8 cellular contexts compared by ENCODE assay signal in genomic region chr15:58957101-58957973, GRCh38. TPM values are rescaled to one million over a fixed set of nuclear protein-coding genes. Genes with fewer than 3 reads are reported as not detected.
DNase-seq lines count a peak whose midpoint lies in the region; ATAC-seq and TF ChIP-seq lines count a peak whose summit lies in the region.

No MANE protein-coding gene starts in this region.

- H3K4me1 Mint-ChIP-seq in T-helper 17 cell = peaks cover 7% of the 10 kb centered on the region

- peak; percentile 48 for DNase-seq in DMS53 treated with DMSO at 0.1 percent for 48 hours (lab: John Stamatoyannopoulos, UW; ENCODE audit: unreplicated experiment)
- DNase-seq in HAP-1 (ENCODE audit: low spot score in 2 of 2) = peak; percentile 82 to 85
- DNase-seq in NCI-H2029 (lab: John Stamatoyannopoulos, UW) = peak; percentile 13
- DNase-seq in T-helper 17 cell = peak; percentile 15 to 43 (median 16)
- peak; percentile 39 for DNase-seq in amniotic epithelial cell (ENCODE audit: low read depth)
- DNase-seq in hepatocyte (ENCODE audit: low spot score) = peak; percentile 68
- peak; percentile 19 for DNase-seq in stimulated activated CD4-positive, alpha-beta T cell treated with anti-CD3 and anti-CD28 coated beads, Interleukin-12 subunit alpha, Interleukin-12 subunit beta, amount 100 ng/mL, for 4 hours

- no peaks in the 10 kb centered on the region for H3K36me3 Mint-ChIP-seq in T-helper 17 cell (ENCODE audit: low read depth)

- H3K4me3 ChIP-seq in HAP-1 = no peak overlapping the region
- no peak overlapping the region for H3K4me3 ChIP-seq in hepatocyte

- peak; percentile 67 for TF ChIP-seq CTCF in hepatocyte (IDR thresholded peaks at IDR 0.05; ENCODE audit: poor library complexity)

- H4K20me1 ChIP-seq in hepatocyte (ENCODE audit: insufficient read depth, poor library complexity, severe bottlenecking) = no peaks in the 10 kb centered on the region

- WGBS in hepatocyte (ENCODE audit: low lambda C conversion rate, missing lambda C conversion rate) = 40% methylated on average over 8 of the region's 8 CpGs

- H3K9me3 ChIP-seq in HAP-1 (no peaks in the 10 kb centered on the region), T-helper 17 cell (ENCODE audit: control insufficient read depth, low read length, poor library complexity, severe bottlenecking) (no peaks in the 10 kb centered on the region), hepatocyte (ENCODE audit: low read depth) (no peaks in the 10 kb centered on the region)

- H3K36me3 ChIP-seq in HAP-1 (replicated peaks) (no peaks in the 10 kb centered on the region), hepatocyte (replicated peaks; ENCODE audit: insufficient read depth, low read depth) (no peaks in the 10 kb centered on the region)

- ATAC-seq in T-helper 17 cell (peak; percentile 99), GM18873 (IDR thresholded peaks at IDR 0.05; ENCODE audit: low FRiP score, unreplicated experiment) (no peak)

- H3K4me2 ChIP-seq in hepatocyte = no peak overlapping the region

- H3K4me1 ChIP-seq in HAP-1 (no peaks in the 10 kb centered on the region), hepatocyte (ENCODE audit: insufficient read depth) (no peaks in the 10 kb centered on the region)

- no peak overlapping the region for H3K27ac Mint-ChIP-seq in T-helper 17 cell

- H3K27ac ChIP-seq in hepatocyte = no peak overlapping the region

- in situ Hi-C loops in HAP-1 (cut with MboI; ENCODE audit: low sequenced_read_pairs) = no loop called here

- no peaks in the 10 kb centered on the region for H3K79me2 ChIP-seq in hepatocyte

- H3K27me3 Mint-ChIP-seq in T-helper 17 cell = no peaks in the 10 kb centered on the region

- no peaks in the 10 kb centered on the region for H3K27me3 ChIP-seq in HAP-1 (ENCODE audit: low read depth)
- H3K27me3 ChIP-seq in hepatocyte = no peaks in the 10 kb centered on the region

- H3K9me2 ChIP-seq in hepatocyte (replicated peaks; ENCODE audit: insufficient read depth) = no peaks in the 10 kb centered on the region

- H3K4me3 Mint-ChIP-seq in T-helper 17 cell = peak overlapping the region; percentile 55

- no peak overlapping the region for H2AFZ ChIP-seq in hepatocyte

RNA-seq across cellular contexts. Expression of gene SLTM, which starts 23.9 kb away (rescaled TPM):
- total RNA-seq in T-helper 17 cell = 100 to 1,000 TPM; 174 to 209 TPM
- 70.7 and 73.0 TPM in 2 replicates for total RNA-seq in hepatocyte
- polyA plus RNA-seq in hepatocyte = 75.0 and 85.4 TPM in 2 replicates

RNA-seq across cellular contexts. Expression of gene RNF111, which starts 30.1 kb away (rescaled TPM):
- 10 to 100 TPM; 41.3 to 41.8 TPM for total RNA-seq in T-helper 17 cell
- 18.9 and 22.1 TPM in 2 replicates for total RNA-seq in hepatocyte
- 10.0 and 11.3 TPM in 2 replicates for polyA plus RNA-seq in hepatocyte

Comparison
In these comparisons a context has a peak if more than half of its experiments do, and no peak if none do; other contexts are left out.
1. DNase-seq: peak in every context shown above with its lines; median percentile 84 in HAP-1; 68 in hepatocyte; 48 in DMS53 treated with DMSO at 0.1 percent for 48 hours; 39 in amniotic epithelial cell; 19 in stimulated activated CD4-positive, alpha-beta T cell treated with anti-CD3 and anti-CD28 coated beads, Interleukin-12 subunit alpha, Interleukin-12 subunit beta, amount 100 ng/mL, for 4 hours; 16 in T-helper 17 cell; 13 in NCI-H2029.